In the genomic region with DNA sequence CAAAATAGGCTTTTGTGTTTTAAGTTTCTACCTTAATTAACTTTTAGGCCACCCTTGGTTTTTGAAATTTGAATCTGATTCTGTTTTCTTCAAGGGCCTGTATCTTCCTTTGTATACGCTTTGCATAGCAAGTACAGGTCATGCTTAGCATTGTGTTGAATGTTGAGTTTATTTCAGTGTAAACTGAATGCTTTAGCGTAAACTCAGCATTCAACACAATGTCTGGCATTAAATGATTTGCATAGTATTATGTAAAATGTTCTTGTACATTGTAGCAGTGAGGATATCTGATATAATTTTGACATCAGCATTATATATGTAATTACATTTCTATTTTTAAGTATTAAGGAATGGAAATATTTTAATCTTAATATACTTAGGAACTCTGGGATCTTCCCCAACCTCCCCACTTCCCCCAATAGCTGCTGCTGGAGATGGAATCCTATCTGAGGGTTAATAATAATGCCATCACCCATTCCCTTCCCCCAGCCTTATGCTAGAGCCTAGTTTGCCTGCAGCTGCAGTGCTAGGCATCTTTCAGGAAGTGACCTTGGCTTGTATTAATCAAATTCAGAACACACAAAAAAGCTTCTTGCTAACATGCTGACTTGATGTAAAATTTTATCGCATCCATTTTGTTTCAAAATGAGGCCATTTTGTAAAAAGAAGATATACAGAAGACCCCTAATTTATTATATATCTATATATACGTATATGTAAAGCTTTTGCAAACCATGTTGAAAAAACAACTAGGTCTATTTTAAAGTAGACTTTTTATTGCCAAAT, we compare ENCODE assay signal across 9 cellular contexts.
DNase-seq lines count a peak whose midpoint lies in the region; ATAC-seq and TF ChIP-seq lines count a peak whose summit lies in the region.
"Had no signal": no experiment of that assay in that cellular context is flagged by ENCODE, and none has a peak within 500 bp of the region (broad histone marks: within the 10 kb centered on the region; RNA-seq: fewer than 3 reads in every experiment).

No MANE protein-coding gene starts in this region.

- no peaks in the 10 kb centered on the region for H3K27me3 Mint-ChIP-seq in activated CD8-positive, alpha-beta memory T cell treated with anti-CD3 and anti-CD28 coated beads, Interleukin-2, amount 10 ng/mL, durations not matched to agents 7 days and 5 days
- no peaks in the 10 kb centered on the region for H3K27me3 Mint-ChIP-seq in activated T-cell treated with anti-CD3 and anti-CD28 coated beads, Interleukin-2, amount 50 U/mL, for 24 hours
- H3K27me3 Mint-ChIP-seq: activated CD8-positive, alpha-beta T cell treated with anti-CD3 and anti-CD28 coated beads for 36 hours had no signal

- in situ Hi-C loops in transverse colon (cut with MboI; ENCODE audit: low pct_ligation_motif_present in 1 of 4, low pct_unique_long_range_greater_than_20kb in 1 of 4, low sequenced_read_pairs in 3 of 4), result no loop called here

- H3K9ac ChIP-seq in endocrine pancreas (ENCODE audit: control insufficient read depth, insufficient read depth, low read length), result no peak overlapping the region

- H3K9me3 ChIP-seq in endocrine pancreas (ENCODE audit: control insufficient read depth, low read length) (peaks cover 4% of the 10 kb centered on the region), transverse colon (peaks cover 6 to 7% of the 10 kb centered on the region in 2 donors)

- H3K4me1 ChIP-seq in endocrine pancreas (ENCODE audit: control insufficient read depth, insufficient read depth, low read length) (peaks cover 30% of the 10 kb centered on the region), transverse colon (peaks cover 37 to 62% (median 47%) of the 10 kb centered on the region in 4 donors)

- TF ChIP-seq EP300 in transverse colon (IDR thresholded peaks at IDR 0.05; ENCODE audit: low read depth), result no peak

- no peak for DNase-seq in activated CD8-positive, alpha-beta memory T cell treated with anti-CD3 and anti-CD28 coated beads, Interleukin-2, amount 10 ng/mL, durations not matched to agents 7 days and 5 days
- no peak for DNase-seq in activated CD8-positive, alpha-beta memory T cell treated with anti-CD3 and anti-CD28 coated beads, Interleukin-2, amount 50 U/mL, for 4 hours
- peak; percentile 56 for DNase-seq in NCI-H82 treated with DMSO at 0.1 percent for 48 hours (lab: John Stamatoyannopoulos, UW; ENCODE audit: unreplicated experiment)
- DNase-seq in transverse colon, result no peak
- no peak for DNase-seq in activated T-cell treated with anti-CD3 and anti-CD28 coated beads, Interleukin-2, amount 50 U/mL, for 24 hours
- DNase-seq in HEK293T (ENCODE audit: extremely low spot score), result no peak
- DNase-seq: activated CD8-positive, alpha-beta T cell treated with anti-CD3 and anti-CD28 coated beads for 36 hours had no signal

- H3K4me1 Mint-ChIP-seq in activated CD8-positive, alpha-beta memory T cell treated with anti-CD3 and anti-CD28 coated beads, Interleukin-2, amount 10 ng/mL, durations not matched to agents 7 days and 5 days, result peaks cover 61% of the 10 kb centered on the region
- peaks cover 84% of the 10 kb centered on the region for H3K4me1 Mint-ChIP-seq in activated T-cell treated with anti-CD3 and anti-CD28 coated beads, Interleukin-2, amount 50 U/mL, for 24 hours (ENCODE audit: low read depth)

- peak overlapping the region; percentile 39 to 78 (median 70) for H3K27ac ChIP-seq in transverse colon

- no peaks in the 10 kb centered on the region for H3K9me3 Mint-ChIP-seq in activated CD8-positive, alpha-beta memory T cell treated with anti-CD3 and anti-CD28 coated beads, Interleukin-2, amount 10 ng/mL, durations not matched to agents 7 days and 5 days (ENCODE audit: low read depth)
- no peaks in the 10 kb centered on the region for H3K9me3 Mint-ChIP-seq in activated T-cell treated with anti-CD3 and anti-CD28 coated beads, Interleukin-2, amount 50 U/mL, for 24 hours

- H3K36me3 ChIP-seq in endocrine pancreas (ENCODE audit: control insufficient read depth, insufficient read depth, low read length) (no peaks in the 10 kb centered on the region), transverse colon (no peaks in the 10 kb centered on the region)

- no peak for TF ChIP-seq CTCF in transverse colon (IDR thresholded peaks at IDR 0.05)

- no peak for TF ChIP-seq POLR2A in transverse colon (IDR thresholded peaks at IDR 0.05)

- POLR2A ChIA-PET in HEK293T (lab: Yijun Ruan, JAX), result interaction anchor here (0.7 kb wide), 1 partner anchor 578 kb away, joined by 3 read pairs; no protein-coding TSS in a partner anchor

- H3K36me3 Mint-ChIP-seq in activated CD8-positive, alpha-beta memory T cell treated with anti-CD3 and anti-CD28 coated beads, Interleukin-2, amount 10 ng/mL, durations not matched to agents 7 days and 5 days, result peaks cover 23% of the 10 kb centered on the region
- peaks cover 75% of the 10 kb centered on the region for H3K36me3 Mint-ChIP-seq in activated T-cell treated with anti-CD3 and anti-CD28 coated beads, Interleukin-2, amount 50 U/mL, for 24 hours (ENCODE audit: low read depth)

- CTCF ChIA-PET in activated CD8-positive, alpha-beta memory T cell treated with anti-CD3 and anti-CD28 coated beads, Interleukin-2, amount 10 ng/mL, durations not matched to agents 7 days and 5 days (lab: Charles Lee), result no interaction called here
- CTCF ChIA-PET in HEK293T (lab: Yijun Ruan, JAX), result no interaction called here

- 48 to 59% methylated on average over 4 of the region's 4 CpGs for WGBS in transverse colon (ENCODE audit: low coverage in 1 of 2), 2 donors

- H3K27ac Mint-ChIP-seq in activated CD8-positive, alpha-beta memory T cell treated with anti-CD3 and anti-CD28 coated beads, Interleukin-2, amount 10 ng/mL, durations not matched to agents 7 days and 5 days, result peak overlapping the region; percentile 68
- H3K27ac Mint-ChIP-seq in activated T-cell treated with anti-CD3 and anti-CD28 coated beads, Interleukin-2, amount 50 U/mL, for 24 hours, result no peak overlapping the region

- H3K4me3 Mint-ChIP-seq in activated CD8-positive, alpha-beta memory T cell treated with anti-CD3 and anti-CD28 coated beads, Interleukin-2, amount 10 ng/mL, durations not matched to agents 7 days and 5 days, result no peak overlapping the region
- no peak overlapping the region for H3K4me3 Mint-ChIP-seq in activated T-cell treated with anti-CD3 and anti-CD28 coated beads, Interleukin-2, amount 50 U/mL, for 24 hours
- H3K4me3 Mint-ChIP-seq: activated CD8-positive, alpha-beta T cell treated with anti-CD3 and anti-CD28 coated beads for 36 hours had no signal

- H3K27me3 ChIP-seq in endocrine pancreas (ENCODE audit: control insufficient read depth, insufficient read depth, low read length) (no peaks in the 10 kb centered on the region), transverse colon (no peaks in the 10 kb centered on the region)

- no peak for ATAC-seq in activated CD8-positive, alpha-beta memory T cell treated with anti-CD3 and anti-CD28 coated beads, Interleukin-2, amount 10 ng/mL, durations not matched to agents 7 days and 5 days
- no peak for ATAC-seq in GM21529 (IDR thresholded peaks at IDR 0.05; ENCODE audit: unreplicated experiment)
- ATAC-seq: activated CD8-positive, alpha-beta T cell treated with anti-CD3 and anti-CD28 coated beads for 36 hours had no signal

- intact Hi-C loops in transverse colon (cut with DNase I; ENCODE audit: low total_unique reads), result no loop called here

- H3K4me3 ChIP-seq in endocrine pancreas (ENCODE audit: control insufficient read depth, insufficient read depth, low read length), result peak overlapping the region; percentile 70
- no peak overlapping the region for H3K4me3 ChIP-seq in transverse colon

TF ChIP-seq in HEK293T, 16 proteins besides CTCF, POLR2A, EP300 and RAD21:
- no peak for TF ChIP-seq FOXK2 (IDR thresholded peaks at IDR 0.05)
- TF ChIP-seq BHLHE40 (IDR thresholded peaks at IDR 0.05; ENCODE audit: borderline replicate concordance), result no peak
- no peak for TF ChIP-seq SUZ12 (IDR thresholded peaks at IDR 0.05)
